Comparison of ENCODE assay signal across 17 cellular contexts in the genomic region with DNA sequence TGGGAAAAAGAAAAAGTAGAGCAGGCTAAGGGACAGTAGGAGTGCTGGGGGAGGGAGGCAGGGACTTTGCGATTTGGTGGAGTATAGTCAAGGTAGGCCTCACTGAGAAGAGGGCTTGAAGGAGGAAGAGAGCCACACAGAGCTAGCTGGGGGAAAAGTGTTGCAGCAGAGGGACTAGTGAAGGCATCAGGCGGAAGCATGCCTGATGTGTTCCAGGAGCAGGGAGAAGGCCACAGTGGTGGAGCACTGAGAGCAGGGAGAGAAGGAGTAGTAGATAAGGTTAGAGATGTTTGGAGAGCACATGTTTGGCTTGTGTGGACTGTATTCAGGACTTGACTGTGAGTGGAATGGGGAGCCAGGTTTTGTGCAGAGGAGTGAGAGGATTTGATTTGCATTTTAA.
"Had no signal": no experiment of that assay in that cellular context is flagged by ENCODE, and none has a peak within 500 bp of the region (broad histone marks: within the 10 kb centered on the region; RNA-seq: fewer than 3 reads in every experiment).

No MANE protein-coding gene starts in this region.

- DNase-seq: activated gamma-delta T cell treated with Interleukin-2 at 50 U/mL for 16 hours; activated T-cell treated with anti-CD3 and anti-CD28 coated beads, Interleukin-2, amount 50 U/mL, for 1 hour; anterior cingulate cortex; caudate nucleus; effector memory CD4-positive, alpha-beta T cell; gastrocnemius medialis; head of caudate nucleus; islet precursor cell; natural killer cell; right lobe of liver; stimulated activated CD4-positive, alpha-beta T cell treated with anti-CD3 and anti-CD28 coated beads, Interleukin-2, amount 100 ng/mL, for 48 hours; stimulated activated CD8-positive, alpha-beta memory T cell treated with anti-CD3 and anti-CD28 coated beads, Interleukin-4, amount 100 ng/mL, for 48 hours; stimulated activated naive B cell treated with anti-CD40 and anti-IgM and Interleukin-4, amounts not matched to agents 10 μg/mL and 1 μg/mL and 100 μg/mL, for 72 hours; T-helper 9 cell; transverse colon had no signal

- H2AFZ ChIP-seq: parathyroid adenoma had no signal

- H3K4me1 ChIP-seq: parathyroid adenoma, right lobe of liver had no signal

- H3K4me3 ChIP-seq: gastrocnemius medialis, lung, right lobe of liver, transverse colon had no signal

- H3K9me3 ChIP-seq: gastrocnemius medialis, right lobe of liver, transverse colon had no signal

- H3K27me3 ChIP-seq: gastrocnemius medialis, right lobe of liver had no signal

- H3K9ac ChIP-seq: parathyroid adenoma had no signal

- ATAC-seq: gastrocnemius medialis; natural killer cell; right lobe of liver; stimulated activated naive B cell treated with anti-CD40 and anti-IgM and Interleukin-4, amounts not matched to agents 10 μg/mL and 1 μg/mL and 100 μg/mL, for 72 hours had no signal

- H3K36me3 ChIP-seq: gastrocnemius medialis, right lobe of liver, transverse colon had no signal

- H3K27ac ChIP-seq: gastrocnemius medialis, parathyroid adenoma, right lobe of liver, transverse colon had no signal
